ENCODE assay signal across 23 cellular contexts in the genomic region with DNA sequence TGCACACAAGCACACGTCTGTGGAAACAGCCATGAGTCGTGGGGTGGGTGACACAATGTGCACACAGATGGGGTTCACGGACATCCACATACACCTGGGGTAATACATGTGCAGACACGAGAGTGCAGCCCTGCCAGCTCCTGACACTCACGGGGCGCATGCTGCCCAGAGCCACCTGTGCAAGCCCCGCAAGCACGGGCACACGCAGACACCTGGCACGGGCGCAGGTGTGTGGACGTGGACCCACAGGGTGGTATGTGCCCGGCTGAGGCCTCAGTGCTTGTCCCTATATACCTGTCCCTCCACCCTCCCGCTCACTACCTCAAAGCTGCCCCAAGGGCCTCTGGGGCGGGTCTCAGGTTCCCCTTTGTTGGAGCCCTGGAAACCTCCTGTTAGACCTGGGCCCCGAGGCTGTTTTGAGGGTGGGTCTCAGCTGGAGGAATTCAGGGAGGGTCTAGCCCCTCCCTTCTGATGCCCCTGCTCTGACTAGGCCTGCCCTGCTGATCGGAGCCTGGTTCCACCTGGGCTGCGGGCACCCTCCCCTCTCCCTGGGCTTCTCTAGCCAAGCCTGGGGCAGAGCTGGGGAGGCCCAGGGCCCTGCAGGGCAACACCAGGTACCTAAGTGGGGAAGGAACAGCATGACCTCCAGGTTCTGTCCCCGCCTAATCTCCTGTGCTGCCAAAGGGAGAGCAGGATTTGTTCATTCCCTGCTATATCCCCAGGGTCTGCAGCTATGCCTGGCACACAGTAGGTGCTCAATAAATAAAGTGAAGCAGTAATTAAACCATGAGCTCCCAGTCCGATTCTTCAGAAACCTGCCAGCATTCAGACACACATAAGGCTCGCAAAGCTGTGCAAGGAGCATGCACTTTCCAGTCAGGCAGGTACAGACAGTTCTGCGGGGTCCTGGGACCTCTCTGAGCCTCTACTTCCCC. TPM values are rescaled to one million over a fixed set of nuclear protein-coding genes. Genes with fewer than 3 reads are reported as not detected.
"Had no signal": no experiment of that assay in that cellular context is flagged by ENCODE, and none has a peak within 500 bp of the region (broad histone marks: within the 10 kb centered on the region; RNA-seq: fewer than 3 reads in every experiment).

No MANE protein-coding gene starts in this region.

- H3K27ac ChIP-seq: brain microvascular endothelial cell, SK-N-MC, WERI-Rb-1 had no signal

- H3K9me3 ChIP-seq: MG63 had no signal

- H3K36me3 ChIP-seq: brain microvascular endothelial cell, MG63, WERI-Rb-1 had no signal

- H3K27me3 ChIP-seq: brain microvascular endothelial cell, MG63 had no signal

- H3K4me3 ChIP-seq: MG63, SK-N-MC had no signal

- ATAC-seq: activated T-cell treated with anti-CD3 and anti-CD28 coated beads, Interleukin-2, amount 50 U/mL, for 72 hours; PC-3 had no signal

- DNase-seq: activated CD4-positive, alpha-beta memory T cell treated with anti-CD3 and anti-CD28 coated beads, Interleukin-2, amount 10 ng/mL, durations not matched to agents 7 days and 5 days; activated CD4-positive, alpha-beta T cell treated with anti-CD3 and anti-CD28 coated beads for 36 hours; activated CD4-positive, alpha-beta T cell treated with anti-CD3 and anti-CD28 coated beads, Interleukin-2, amount 50 U/mL, for 1 hour; activated gamma-delta T cell treated with Interleukin-2 at 50 U/mL for 16 hours; activated naive CD4-positive, alpha-beta T cell treated with anti-CD3 and anti-CD28 coated beads, Interleukin-2, amount 10 ng/mL, durations not matched to agents 7 days and 5 days; activated naive CD8-positive, alpha-beta T cell treated with anti-CD3 and anti-CD28 coated beads for 36 hours; activated T-cell treated with anti-CD3 and anti-CD28 coated beads for 4 hours; activated T-cell treated with anti-CD3 and anti-CD28 coated beads, Interleukin-2, amount 50 U/mL, for 72 hours; brain microvascular endothelial cell; MG63; NCI-H1092 treated with DMSO at 0.1 percent for 48 hours; NCI-H1417 treated with DMSO at 0.1 percent for 48 hours; NCI-H1694 treated with DMSO at 0.1 percent for 48 hours; NCI-H2029 treated with DMSO at 0.1 percent for 48 hours; NCI-H510A treated with DMSO at 0.1 percent for 48 hours; PC-3; T-helper 1 cell; WERI-Rb-1 had no signal

RNA-seq across cellular contexts. Expression of gene DMRTB1, which starts 49.1 kb away (rescaled TPM):
- total RNA-seq: activated CD4-positive, alpha-beta memory T cell treated with anti-CD3 and anti-CD28 coated beads, Interleukin-2, amount 10 ng/mL, durations not matched to agents 7 days and 5 days; activated CD8-positive, alpha-beta memory T cell treated with anti-CD3 and anti-CD28 coated beads for 36 hours; activated naive CD8-positive, alpha-beta T cell treated with anti-CD3 and anti-CD28 coated beads for 36 hours; activated T-cell treated with anti-CD3 and anti-CD28 coated beads, Interleukin-2, amount 50 U/mL, for 72 hours; activated T-helper 2 cell treated with anti-CD3 and anti-CD28 coated beads, Interferon-gamma antibody, Interleukin-2, Interleukin-4, amounts not matched to agents 10 μg/mL and 5 μg/mL and 100 μg/mL, durations not matched to agents 14 hours and 24 hours and 36 hours; cardiac septum; PC-3 had no signal
- polyA plus RNA-seq: adipose tissue had no signal
